Comparison of ENCODE assay signal across 8 cellular contexts in genomic region chr9:91193658-91194391, GRCh38.
DNase-seq lines count a peak whose midpoint lies in the region; ATAC-seq and TF ChIP-seq lines count a peak whose summit lies in the region.

No MANE protein-coding gene starts in this region.

- H3K9me3 ChIP-seq in neural progenitor cell (ENCODE audit: low read depth), result no peaks in the 10 kb centered on the region
- no peaks in the 10 kb centered on the region for H3K9me3 ChIP-seq in stomach

- peak overlapping the region; percentile 86 for H3K4me3 Mint-ChIP-seq in neural progenitor cell

- peaks cover 40% of the 10 kb centered on the region for H3K4me1 Mint-ChIP-seq in neural progenitor cell

- H3K27me3 Mint-ChIP-seq in neural progenitor cell (ENCODE audit: insufficient read depth, low read depth), result peaks cover 6% of the 10 kb centered on the region

- 2 to 5% (median 2%) methylated on average over 50 to 52 of the region's 52 CpGs for WGBS in stomach, 5 donors

- TF ChIP-seq POLR2A in GM19193 (IDR thresholded peaks at IDR 0.05; ENCODE audit: extremely low read depth, insufficient read depth, insufficient read length), result peak; percentile 35
- TF ChIP-seq POLR2A in stomach (IDR thresholded peaks at IDR 0.05), result peak in 2 of 4 donors; percentile 57 to 77

- intact Hi-C loops in stomach (cut with DNase I; ENCODE audit: low total_unique reads), result no loop called here

- H3F3A ChIP-seq in neural progenitor cell (ENCODE audit: low read depth), result peaks cover 10% of the 10 kb centered on the region

- H3K27ac ChIP-seq in RWPE1 (peak overlapping the region; percentile 97), foreskin keratinocyte (peak overlapping the region; percentile 97), neural progenitor cell (no peak overlapping the region), stomach (peak overlapping the region; percentile 96 to 99 (median 99))

- peak overlapping the region; percentile 89 for H3K4me2 ChIP-seq in neural progenitor cell

- peaks cover 3% of the 10 kb centered on the region for H3K9me3 Mint-ChIP-seq in neural progenitor cell

- peak overlapping the region; percentile 90 for H2AFZ ChIP-seq in neural progenitor cell (replicated peaks)

- CTCF ChIA-PET in RWPE1 (lab: Yijun Ruan, JAX), result no interaction called here

- H4K20me1 ChIP-seq in neural progenitor cell (ENCODE audit: low read depth), result no peaks in the 10 kb centered on the region

- H3K36me3 Mint-ChIP-seq in neural progenitor cell, result no peaks in the 10 kb centered on the region

- no peak overlapping the region for H3K27ac Mint-ChIP-seq in neural progenitor cell

- TF ChIP-seq EP300 in stomach (IDR thresholded peaks at IDR 0.05), result peak; percentile 75

- H3K27me3 ChIP-seq in foreskin keratinocyte (peaks cover 3% of the 10 kb centered on the region), neural progenitor cell (peaks cover 39% of the 10 kb centered on the region), stomach (no peaks in the 10 kb centered on the region)

- DNase-seq in AML-193 (lab: John Stamatoyannopoulos, UW) (peak; percentile 82 to 85), RWPE1 (ENCODE audit: low spot score) (peak; percentile 63), activated gamma-delta T cell (lab: John Stamatoyannopoulos, UW) (peak; percentile 50), foreskin keratinocyte (peak in 1 of 2 donors; percentile 55), neural progenitor cell (ENCODE audit: low spot score) (peak; percentile 92), stomach (peak; percentile 93)

- no peaks in the 10 kb centered on the region for H3K79me2 ChIP-seq in neural progenitor cell (ENCODE audit: low read depth)

- peaks cover 23% of the 10 kb centered on the region for H3K4me1 ChIP-seq in foreskin keratinocyte
- no peaks in the 10 kb centered on the region for H3K4me1 ChIP-seq in neural progenitor cell
- peaks cover 37 to 72% (median 58%) of the 10 kb centered on the region in 4 donors for H3K4me1 ChIP-seq in stomach

- no peak overlapping the region for H3K9ac ChIP-seq in neural progenitor cell

- ATAC-seq in HG03521 (IDR thresholded peaks at IDR 0.05; ENCODE audit: unreplicated experiment), result peak; percentile 54
- ATAC-seq in foreskin keratinocyte, result peak; percentile 48

- TF ChIP-seq CTCF in RWPE1 (conservative IDR thresholded peaks at IDR 0.05; ENCODE audit: low read depth) (no peak), foreskin keratinocyte (conservative IDR thresholded peaks at IDR 0.05) (peak; percentile 12), neural progenitor cell (IDR thresholded peaks at IDR 0.05) (no peak), stomach (IDR thresholded peaks at IDR 0.05) (peak in 1 of 7 experiments; percentile 6)

- H3K4me3 ChIP-seq in neural progenitor cell (peak overlapping the region; percentile 45), stomach (peak overlapping the region; percentile 32 to 42 (median 39))

- POLR2A ChIA-PET in RWPE1 (lab: Yijun Ruan, JAX; ENCODE audit: low non-redundant PET), result no interaction called here

- H3K36me3 ChIP-seq in neural progenitor cell, result no peaks in the 10 kb centered on the region
- H3K36me3 ChIP-seq in stomach, result no peaks in the 10 kb centered on the region
